21 cellular contexts compared by ENCODE assay signal in genomic region chr10:58517071-58517470, GRCh38. TPM values are rescaled to one million over a fixed set of nuclear protein-coding genes. Genes with fewer than 3 reads are reported as not detected.
DNase-seq lines count a peak whose midpoint lies in the region; ATAC-seq and TF ChIP-seq lines count a peak whose summit lies in the region.
"Had no signal": no experiment of that assay in that cellular context is flagged by ENCODE, and none has a peak within 500 bp of the region (broad histone marks: within the 10 kb centered on the region; RNA-seq: fewer than 3 reads in every experiment).

No MANE protein-coding gene starts in this region.

- H3K27ac Mint-ChIP-seq in Calu3 (ENCODE audit: unreplicated experiment): peak overlapping the region; percentile 89
- no peak overlapping the region for H3K27ac Mint-ChIP-seq in endodermal cell
- H3K27ac Mint-ChIP-seq: activated CD4-positive, alpha-beta memory T cell treated with anti-CD3 and anti-CD28 coated beads, Interleukin-2, amount 10 ng/mL, durations not matched to agents 7 days and 5 days; T-helper 2 cell treated with Interferon-gamma antibody and Interleukin-4, amounts not matched to agents 5 μg/mL and 100 μg/mL, for 36 hours; type B pancreatic cell had no signal

- H3K4me3 ChIP-seq in endodermal cell (ENCODE audit: low read length) (no peak overlapping the region), esophagus squamous epithelium (no peak overlapping the region)
- H3K4me3 ChIP-seq: SK-N-MC had no signal

- peaks cover 34% of the 10 kb centered on the region for H3K27me3 ChIP-seq in endodermal cell (ENCODE audit: control insufficient read depth, insufficient read depth, low read length, poor library complexity, severe bottlenecking)
- H3K27me3 ChIP-seq in esophagus squamous epithelium: peaks cover 0 to 36% (median 0%) of the 10 kb centered on the region in 4 donors

- H3K27ac ChIP-seq in endodermal cell (ENCODE audit: low read depth, low read length) (no peak overlapping the region), esophagus squamous epithelium (no peak overlapping the region)
- H3K27ac ChIP-seq: heart left ventricle, SK-N-MC had no signal

- intact Hi-C loops in Calu3 (cut with micrococcal nuclease; ENCODE audit: unreplicated experiment): loop anchor here (2.0 to 10.0 kb wide), 5 partner anchors 80 to 658 kb away; partner anchors contain the start of gene PHYHIPL
- intact Hi-C loops in esophagus squamous epithelium (cut with DNase I): no loop called here

- ATAC-seq in HG03025 (IDR thresholded peaks at IDR 0.05; ENCODE audit: low FRiP score, unreplicated experiment) (no peak), GM18907 (IDR thresholded peaks at IDR 0.05; ENCODE audit: unreplicated experiment) (no peak), HG03196 (IDR thresholded peaks at IDR 0.05; ENCODE audit: unreplicated experiment) (no peak)
- ATAC-seq: heart left ventricle had no signal

- H3K9ac ChIP-seq in endodermal cell (ENCODE audit: extremely low read depth, low read length, poor library complexity, severe bottlenecking): no peak overlapping the region

- no peak for TF ChIP-seq POLR2A in esophagus squamous epithelium (IDR thresholded peaks at IDR 0.05)

- peaks cover 68% of the 10 kb centered on the region for H3K36me3 Mint-ChIP-seq in Calu3 (ENCODE audit: insufficient read depth, unreplicated experiment)
- H3K36me3 Mint-ChIP-seq in endodermal cell (ENCODE audit: low read depth): no peaks in the 10 kb centered on the region

- H3K9me3 Mint-ChIP-seq in Calu3 (ENCODE audit: low read depth, unreplicated experiment): no peaks in the 10 kb centered on the region
- no peaks in the 10 kb centered on the region for H3K9me3 Mint-ChIP-seq in endodermal cell
- H3K9me3 Mint-ChIP-seq: activated CD4-positive, alpha-beta memory T cell treated with anti-CD3 and anti-CD28 coated beads, Interleukin-2, amount 10 ng/mL, durations not matched to agents 7 days and 5 days; T-helper 2 cell treated with Interferon-gamma antibody and Interleukin-4, amounts not matched to agents 5 μg/mL and 100 μg/mL, for 36 hours; type B pancreatic cell had no signal

- CTCF ChIA-PET in Calu3 (lab: Charles Lee): interaction anchor here (0.7 to 2.2 kb wide), 4 partner anchors 14 to 104 kb away, joined by 7 to 19 read pairs (median 7); no protein-coding TSS in a partner anchor

- DNase-seq in Calu3 (no peak), LHCN-M2 (ENCODE audit: low read depth) (peak; percentile 18), endodermal cell (no peak), left kidney (ENCODE audit: low read depth, low spot score) (peak; percentile 45), esophagus squamous epithelium (lab: John Stamatoyannopoulos, UW) (no peak)
- DNase-seq: activated CD4-positive, alpha-beta memory T cell treated with anti-CD3 and anti-CD28 coated beads, Interleukin-2, amount 10 ng/mL, durations not matched to agents 7 days and 5 days; activated CD4-positive, CD25-positive, alpha-beta regulatory T cell; activated naive CD4-positive, alpha-beta T cell treated with Interleukin-2 at 50 U/mL for 16 hours; activated T-cell treated with anti-CD3 and anti-CD28 coated beads, Interleukin-2, amount 50 U/mL, for 1 hour; anterior cingulate cortex; effector CD4-positive, alpha-beta T cell; GDM1; heart left ventricle; NCI-H1105 treated with DMSO at 0.1 percent for 48 hours; NK-92 treated with Interleukin-12 subunit alpha and Interleukin-12 subunit beta, amount 100 ng/mL, for 24 hours had no signal

- WGBS in endodermal cell (ENCODE audit: insufficient coverage in 1 of 2, insufficient read length in 1 of 2), 2 experiments: 91% methylated on average over 1 of the region's 1 CpG; no CpG with 5 or more reads in 1 of the 2 experiments
- 0 to 45% methylated on average over 1 of the region's 1 CpG for WGBS in esophagus squamous epithelium, 2 donors

- H3K4me1 Mint-ChIP-seq in Calu3 (ENCODE audit: low read depth, unreplicated experiment) (peaks cover 58% of the 10 kb centered on the region), endodermal cell (peaks cover 10% of the 10 kb centered on the region)

- no peaks in the 10 kb centered on the region for H3K27me3 Mint-ChIP-seq in Calu3 (ENCODE audit: unreplicated experiment)
- H3K27me3 Mint-ChIP-seq in endodermal cell (ENCODE audit: insufficient read depth): peaks cover 25% of the 10 kb centered on the region

- H3K36me3 ChIP-seq in endodermal cell (ENCODE audit: control insufficient read depth, insufficient read depth, low read length): no peaks in the 10 kb centered on the region
- H3K36me3 ChIP-seq in esophagus squamous epithelium: no peaks in the 10 kb centered on the region
- H3K36me3 ChIP-seq: heart left ventricle had no signal

- no peaks in the 10 kb centered on the region for H3K4me1 ChIP-seq in endodermal cell (ENCODE audit: control insufficient read depth, insufficient read depth, low read length)
- H3K4me1 ChIP-seq in esophagus squamous epithelium: peaks cover 0 to 18% (median 15%) of the 10 kb centered on the region in 3 donors

- peak overlapping the region; percentile 77 for H3K4me3 Mint-ChIP-seq in Calu3 (ENCODE audit: low read depth, unreplicated experiment)
- no peak overlapping the region for H3K4me3 Mint-ChIP-seq in endodermal cell
- H3K4me3 Mint-ChIP-seq: activated CD4-positive, alpha-beta memory T cell treated with anti-CD3 and anti-CD28 coated beads, Interleukin-2, amount 10 ng/mL, durations not matched to agents 7 days and 5 days; T-helper 2 cell treated with Interferon-gamma antibody and Interleukin-4, amounts not matched to agents 5 μg/mL and 100 μg/mL, for 36 hours; type B pancreatic cell had no signal

- BruUV-seq in Calu3 (replicated peaks; lab: Mats Ljungman, UMichigan): no TSS peak

- H3K9me3 ChIP-seq in endodermal cell (ENCODE audit: control insufficient read depth, low read length): no peaks in the 10 kb centered on the region
- H3K9me3 ChIP-seq in esophagus squamous epithelium: no peaks in the 10 kb centered on the region
- H3K9me3 ChIP-seq: heart left ventricle had no signal

- TF ChIP-seq CTCF in Calu3 (IDR thresholded peaks at IDR 0.05; ENCODE audit: unreplicated experiment): no peak
- TF ChIP-seq CTCF in endodermal cell (conservative IDR thresholded peaks at IDR 0.05): peak; percentile 13
- TF ChIP-seq CTCF in esophagus squamous epithelium (IDR thresholded peaks at IDR 0.05): no peak

RNA-seq across cellular contexts. Expression of gene BICC1, which starts 4.4 kb away (rescaled TPM):
- total RNA-seq in Calu3 (2022): 58.0 and 70.2 TPM in 2 replicates
- total RNA-seq in LHCN-M2 (2014; rRNA removed): 17.3 and 20.7 TPM in 2 replicates
- 6.2 TPM for polyA plus RNA-seq in LHCN-M2 (2012)
- under 1 TPM; 0.27 to 0.40 TPM for total RNA-seq in endodermal cell
- 1.9 TPM for polyA plus RNA-seq in endodermal cell (2013, experiment 1 of 2)
- polyA plus RNA-seq in endodermal cell (2013, experiment 2 of 2): 2.0 TPM
- total RNA-seq in esophagus squamous epithelium: 1 to 10 TPM in 2 of 4 donors, under 1 TPM in 2; 0.11 to 8.2 (median 2.0) TPM

Comparison
In these comparisons a context has a peak if more than half of its experiments do, and no peak if none do; other contexts are left out.
1. DNase-seq: peak in LHCN-M2 (single experiment) and left kidney (single experiment); none in Calu3 (single experiment), endodermal cell (single experiment) and esophagus squamous epithelium (single experiment).